ENCODE assay signal across 15 cellular contexts in genomic region chr10:119167041-119167440, GRCh38. TPM values are rescaled to one million over a fixed set of nuclear protein-coding genes. Genes with fewer than 3 reads are reported as not detected.
DNase-seq lines count a peak whose midpoint lies in the region; ATAC-seq and TF ChIP-seq lines count a peak whose summit lies in the region.
"Had no signal": no experiment of that assay in that cellular context is flagged by ENCODE, and none has a peak within 500 bp of the region (broad histone marks: within the 10 kb centered on the region; RNA-seq: fewer than 3 reads in every experiment).

No MANE protein-coding gene starts in this region.

- no peak for ATAC-seq in sciatic nerve
- ATAC-seq: PC-3 had no signal

- no peak for TF ChIP-seq CTCF in endodermal cell (conservative IDR thresholded peaks at IDR 0.05)
- no peak for TF ChIP-seq CTCF in esophagus squamous epithelium (IDR thresholded peaks at IDR 0.05)

- 77 to 78% methylated on average over 6 to 8 of the region's 8 CpGs for WGBS in endodermal cell (ENCODE audit: insufficient coverage in 1 of 2, insufficient read length in 1 of 2), 2 experiments
- whole genome bisulfite sequencing in esophagus squamous epithelium, 2 donors: 83 to 85% methylated on average over 8 of the region's 8 CpGs

- POLR2A ChIA-PET in activated CD4-positive, alpha-beta T cell treated with anti-CD3 and anti-CD28 coated beads, Interleukin-2, amount 10 ng/mL, durations not matched to agents 7 days and 5 days (lab: Charles Lee): no interaction called here

- H3K27ac ChIP-seq in KOPT-K1 (ENCODE audit: low read depth, low read length, poor library complexity, severe bottlenecking) (peak overlapping the region; percentile 87), endodermal cell (ENCODE audit: low read depth, low read length) (peak overlapping the region; percentile 2), esophagus squamous epithelium (peak overlapping the region in 2 of 4 donors; percentile 93 to 94)

- DNase-seq in activated CD4-positive, alpha-beta T cell treated with anti-CD3 and anti-CD28 coated beads, Interleukin-2, amount 10 ng/mL, durations not matched to agents 7 days and 5 days: no peak
- DNase-seq in activated CD4-positive, alpha-beta T cell treated with anti-CD3 and anti-CD28 coated beads for 48 hours: no peak
- no peak for DNase-seq in endodermal cell
- peak; percentile 21 for DNase-seq in sciatic nerve (ENCODE audit: low spot score)
- no peak for DNase-seq in globus pallidus (ENCODE audit: low spot score)
- DNase-seq in esophagus squamous epithelium (lab: John Stamatoyannopoulos, UW): no peak
- DNase-seq in HCEC 1CT: no peak
- DNase-seq: ACHN; activated CD4-positive, alpha-beta T cell treated with anti-CD3 and anti-CD28 coated beads for 4 hours; kidney glomerular epithelial cell; NCI-H1436; PC-3; SW 1271 had no signal

- intact Hi-C loops in sciatic nerve (cut with DNase I) (no loop called here), esophagus squamous epithelium (cut with DNase I) (no loop called here)

- H3K36me3 ChIP-seq in KOPT-K1 (ENCODE audit: insufficient read depth, low read length) (peaks cover 77% of the 10 kb centered on the region), endodermal cell (ENCODE audit: control insufficient read depth, insufficient read depth, low read length) (peaks cover 42% of the 10 kb centered on the region), esophagus squamous epithelium (peaks cover 7 to 60% (median 31%) of the 10 kb centered on the region in 3 donors)

- H3K27ac Mint-ChIP-seq in activated CD4-positive, alpha-beta T cell treated with anti-CD3 and anti-CD28 coated beads, Interleukin-2, amount 10 ng/mL, durations not matched to agents 7 days and 5 days: peak overlapping the region; percentile 96
- peak overlapping the region; percentile 23 for H3K27ac Mint-ChIP-seq in endodermal cell

- peaks cover 37% of the 10 kb centered on the region for H3K36me3 Mint-ChIP-seq in activated CD4-positive, alpha-beta T cell treated with anti-CD3 and anti-CD28 coated beads, Interleukin-2, amount 10 ng/mL, durations not matched to agents 7 days and 5 days (ENCODE audit: low read depth)
- peaks cover 41% of the 10 kb centered on the region for H3K36me3 Mint-ChIP-seq in endodermal cell (ENCODE audit: low read depth)

- H3K4me3 ChIP-seq in endodermal cell (ENCODE audit: low read length): no peak overlapping the region
- no peak overlapping the region for H3K4me3 ChIP-seq in esophagus squamous epithelium
- H3K4me3 ChIP-seq: smooth muscle cell had no signal

- H3K9me3 Mint-ChIP-seq in activated CD4-positive, alpha-beta T cell treated with anti-CD3 and anti-CD28 coated beads, Interleukin-2, amount 10 ng/mL, durations not matched to agents 7 days and 5 days: no peaks in the 10 kb centered on the region
- H3K9me3 Mint-ChIP-seq in endodermal cell: no peaks in the 10 kb centered on the region

- peak overlapping the region; percentile 85 for H3K4me3 Mint-ChIP-seq in activated CD4-positive, alpha-beta T cell treated with anti-CD3 and anti-CD28 coated beads, Interleukin-2, amount 10 ng/mL, durations not matched to agents 7 days and 5 days
- no peak overlapping the region for H3K4me3 Mint-ChIP-seq in endodermal cell

- CTCF ChIA-PET in activated CD4-positive, alpha-beta T cell treated with anti-CD3 and anti-CD28 coated beads, Interleukin-2, amount 10 ng/mL, durations not matched to agents 7 days and 5 days (lab: Charles Lee): interaction anchor here (1.0 kb wide), 1 partner anchor 9 kb away, joined by 3 read pairs; no protein-coding TSS in a partner anchor

- no peak for TF ChIP-seq POLR2A in esophagus squamous epithelium (IDR thresholded peaks at IDR 0.05)

- H3K27me3 ChIP-seq in endodermal cell (ENCODE audit: control insufficient read depth, insufficient read depth, low read length, poor library complexity, severe bottlenecking): no peaks in the 10 kb centered on the region
- H3K27me3 ChIP-seq in esophagus squamous epithelium: no peaks in the 10 kb centered on the region

- no peak overlapping the region for H3K9ac ChIP-seq in endodermal cell (ENCODE audit: extremely low read depth, low read length, poor library complexity, severe bottlenecking)

- no peaks in the 10 kb centered on the region for H3K27me3 Mint-ChIP-seq in activated CD4-positive, alpha-beta T cell treated with anti-CD3 and anti-CD28 coated beads, Interleukin-2, amount 10 ng/mL, durations not matched to agents 7 days and 5 days
- H3K27me3 Mint-ChIP-seq in endodermal cell (ENCODE audit: insufficient read depth): no peaks in the 10 kb centered on the region

- no peaks in the 10 kb centered on the region for H3K9me3 ChIP-seq in KOPT-K1 (ENCODE audit: insufficient read depth, low read length, poor library complexity, severe bottlenecking)
- H3K9me3 ChIP-seq in endodermal cell (ENCODE audit: control insufficient read depth, low read length): no peaks in the 10 kb centered on the region
- H3K9me3 ChIP-seq in esophagus squamous epithelium: no peaks in the 10 kb centered on the region

- peaks cover 35% of the 10 kb centered on the region for H3K4me1 Mint-ChIP-seq in activated CD4-positive, alpha-beta T cell treated with anti-CD3 and anti-CD28 coated beads, Interleukin-2, amount 10 ng/mL, durations not matched to agents 7 days and 5 days
- H3K4me1 Mint-ChIP-seq in endodermal cell: peaks cover 10% of the 10 kb centered on the region

- peaks cover 4% of the 10 kb centered on the region for H3K4me1 ChIP-seq in endodermal cell (ENCODE audit: control insufficient read depth, insufficient read depth, low read length)
- H3K4me1 ChIP-seq in esophagus squamous epithelium: peaks cover 7 to 34% (median 16%) of the 10 kb centered on the region in 3 donors

RNA-seq across cellular contexts. Expression of gene SFXN4, which starts 1.5 kb away (rescaled TPM):
- 10 to 100 TPM; 19.0 to 20.1 TPM for total RNA-seq in activated CD4-positive, alpha-beta T cell treated with anti-CD3 and anti-CD28 coated beads, Interleukin-2, amount 10 ng/mL, durations not matched to agents 7 days and 5 days
- total RNA-seq in endodermal cell: 10 to 100 TPM; 18.3 to 23.2 TPM
- 15.2 TPM for polyA plus RNA-seq in endodermal cell (2013, experiment 1 of 2)
- polyA plus RNA-seq in endodermal cell (2013, experiment 2 of 2): 13.0 TPM
- total RNA-seq in sciatic nerve: 13.5 TPM
- 100 to 1,000 TPM in 1 of 4 donors, 10 to 100 TPM in 3; 13.8 to 120 (median 24.4) TPM for total RNA-seq in esophagus squamous epithelium

RNA-seq across cellular contexts. Expression of gene PRDX3, which starts 11.6 kb away (rescaled TPM):
- 100 to 1,000 TPM; 121 to 122 TPM for total RNA-seq in activated CD4-positive, alpha-beta T cell treated with anti-CD3 and anti-CD28 coated beads, Interleukin-2, amount 10 ng/mL, durations not matched to agents 7 days and 5 days
- total RNA-seq in endodermal cell (100 to 1,000 TPM; 153 to 173 TPM), sciatic nerve (62.3 TPM), esophagus squamous epithelium (100 to 1,000 TPM in 3 of 4 donors, 10 to 100 TPM in 1; 42.9 to 183 (median 119) TPM)
- 242 TPM for polyA plus RNA-seq in endodermal cell (2013, experiment 1 of 2)
- polyA plus RNA-seq in endodermal cell (2013, experiment 2 of 2): 229 TPM

RNA-seq across cellular contexts. Expression of gene GRK5, which starts 40.3 kb away (rescaled TPM):
- 10 to 100 TPM; 26.0 to 27.5 TPM for total RNA-seq in activated CD4-positive, alpha-beta T cell treated with anti-CD3 and anti-CD28 coated beads, Interleukin-2, amount 10 ng/mL, durations not matched to agents 7 days and 5 days
- total RNA-seq in endodermal cell (10 to 100 TPM in 1 of 2 donors, 1 to 10 TPM in 1; 9.1 to 11.9 TPM), sciatic nerve (54.1 TPM), esophagus squamous epithelium (10 to 100 TPM in 1 of 4 donors, 1 to 10 TPM in 3; 2.4 to 18.9 (median 6.3) TPM)
- polyA plus RNA-seq in endodermal cell (2013, experiment 1 of 2): 6.1 TPM
- 4.6 TPM for polyA plus RNA-seq in endodermal cell (2013, experiment 2 of 2)
